1 cellular context compared by ENCODE assay signal in genomic region chr17:35587074-35587961, GRCh38.
TF ChIP-seq lines count a peak whose summit lies in the region.

AP2B1 (plus strand) TSS chr17:35587322; CDS start chr17:35594031, 6,709 bp downstream.

TF ChIP-seq in K562, 482 proteins besides CTCF, POLR2A, EP300 and RAD21 (continued from another document and continues in another):
- TF ChIP-seq CSDE1 (IDR thresholded peaks at IDR 0.05) (peak in 1 of 2 experiments; percentile 99; a peak in 2 of 4 replicates), MCM3 (IDR thresholded peaks at IDR 0.05) (no peak), ZC3H11A (IDR thresholded peaks at IDR 0.05; ENCODE audit: low read depth, low read length) (peak; percentile 54; the same call in 1 of the 2 replicates), ZNF280B (CRISPR knock-in tag; IDR thresholded peaks at IDR 0.05) (no peak), MCM5 (IDR thresholded peaks at IDR 0.05; ENCODE audit: low read depth) (no peak), CBFA2T2 (conservative IDR thresholded peaks at IDR 0.05) (no peak), ADNP (tag; IDR thresholded peaks at IDR 0.05) (no peak), NCOR1 (IDR thresholded peaks at IDR 0.05) (peak; percentile 54), NR2C1 (IDR thresholded peaks at IDR 0.05) (peak; percentile 91), NR2C1 (tag; IDR thresholded peaks at IDR 0.05) (peak; percentile 87), ILF3 (IDR thresholded peaks at IDR 0.05; ENCODE audit: borderline replicate concordance) (no peak), MTA3 (IDR thresholded peaks at IDR 0.05; ENCODE audit: borderline replicate concordance) (peak; percentile 92), ZBTB43 (CRISPR knock-in tag; IDR thresholded peaks at IDR 0.05) (0 out of 2 replicates have a peak, but pooled peaks have one; percentile 59), SP2 (IDR thresholded peaks at IDR 0.05; ENCODE audit: extremely low read depth, low read depth, low read length, poor library complexity, severe bottlenecking) (peak; percentile 21), ZNF589 (CRISPR knock-in tag; IDR thresholded peaks at IDR 0.05; ENCODE audit: low read depth) (0 out of 2 replicates have a peak, but pooled peaks have one; percentile 72), ZSCAN32 (CRISPR knock-in tag; IDR thresholded peaks at IDR 0.05) (peak; percentile 78), ETS2 (tag; IDR thresholded peaks at IDR 0.05; ENCODE audit: borderline replicate concordance, poor library complexity, severe bottlenecking) (no peak), SMARCE1 (IDR thresholded peaks at IDR 0.05) (0 out of 2 replicates have a peak, but pooled peaks have one; percentile 22), E2F3 (CRISPR knock-in tag; IDR thresholded peaks at IDR 0.05) (no peak), CTCFL (IDR thresholded peaks at IDR 0.05; ENCODE audit: borderline replicate concordance, insufficient read depth, low read depth, low read length, poor library complexity, severe bottlenecking) (no peak), HDAC6 (IDR thresholded peaks at IDR 0.05; ENCODE audit: low read depth, low read length) (no peak), VEZF1 (CRISPR knock-in tag; IDR thresholded peaks at IDR 0.05) (peak; percentile 76), CREBBP (IDR thresholded peaks at IDR 0.05; ENCODE audit: low read depth, low read length) (no peak), CHD2 (IDR thresholded peaks at IDR 0.05; ENCODE audit: low read depth, low read length) (peak; percentile 35), ZMIZ1 (IDR thresholded peaks at IDR 0.05; ENCODE audit: low read depth in 2 of 2, low read length in 2 of 2) (peak in 1 of 2 experiments; percentile 70; a peak in 2 of 4 replicates), FOXM1 (IDR thresholded peaks at IDR 0.05; ENCODE audit: low read depth) (no peak), FOXM1 (CRISPR knock-in tag; IDR thresholded peaks at IDR 0.05; ENCODE audit: low read depth) (no peak), PCBP1 (IDR thresholded peaks at IDR 0.05; ENCODE audit: low read depth, low read length, poor library complexity, severe bottlenecking) (no peak), PML (IDR thresholded peaks at IDR 0.05; ENCODE audit: low read length) (peak; percentile 72), NELFE (IDR thresholded peaks at IDR 0.05; ENCODE audit: insufficient read depth, insufficient read length) (no peak), RNF2 (IDR thresholded peaks at IDR 0.05) (peak; percentile 68), CHAMP1 (IDR thresholded peaks at IDR 0.05) (0 out of 2 replicates have a peak, but pooled peaks have one; percentile 60), RNF219 (CRISPR knock-in tag; IDR thresholded peaks at IDR 0.05) (no peak), ZNF224 (CRISPR knock-in tag; IDR thresholded peaks at IDR 0.05) (no peak), SMARCC2 (IDR thresholded peaks at IDR 0.05; ENCODE audit: low read depth) (peak; percentile 51; the same call in 1 of the 2 replicates), MCM2 (IDR thresholded peaks at IDR 0.05; ENCODE audit: low read depth) (no peak), TRIM28 (IDR thresholded peaks at IDR 0.05) (no peak), SRF (CRISPR knock-in tag; IDR thresholded peaks at IDR 0.05) (peak in 1 of 2 experiments; percentile 65; a peak in 2 of 4 replicates), POLR2G (IDR thresholded peaks at IDR 0.05; ENCODE audit: low read depth, low read length) (peak; percentile 91), E2F4 (CRISPR knock-in tag; IDR thresholded peaks at IDR 0.05; ENCODE audit: low read depth) (no peak), NCOA4 (IDR thresholded peaks at IDR 0.05; ENCODE audit: partially characterized antibody) (no peak), ZNF23 (CRISPR knock-in tag; IDR thresholded peaks at IDR 0.05) (no peak), CGGBP1 (CRISPR knock-in tag; IDR thresholded peaks at IDR 0.05) (0 out of 2 replicates have a peak, but pooled peaks have one; percentile 27), RFX7 (CRISPR knock-in tag; IDR thresholded peaks at IDR 0.05) (no peak), CREB3 (tag; conservative IDR thresholded peaks at IDR 0.05; ENCODE audit: low read depth) (peak; percentile 20; the same call in 1 of the 2 replicates), TAF9B (IDR thresholded peaks at IDR 0.05; ENCODE audit: partially characterized antibody) (peak; percentile 81), TEAD1 (CRISPR knock-in tag; IDR thresholded peaks at IDR 0.05) (peak; percentile 16 to 80; a peak in 2 of 4 replicates)
